9 cellular contexts compared by ENCODE assay signal in genomic region chr12:63802012-63802608, GRCh38. TPM values are rescaled to one million over a fixed set of nuclear protein-coding genes. Genes with fewer than 3 reads are reported as not detected.
DNase-seq lines count a peak whose midpoint lies in the region; ATAC-seq, FAIRE-seq and TF ChIP-seq lines count a peak whose summit lies in the region.
"Had no signal": no experiment of that assay in that cellular context is flagged by ENCODE, and none has a peak within 500 bp of the region (broad histone marks: within the 10 kb centered on the region; RNA-seq: fewer than 3 reads in every experiment).

No MANE protein-coding gene starts in this region.

- WGBS in testis, 2 donors, result 65 to 68% methylated on average over 6 of the region's 6 CpGs
- 68 to 69% methylated on average over 6 of the region's 6 CpGs for WGBS in lower leg skin, 2 donors

- intact Hi-C loops in testis (cut with DNase I; ENCODE audit: low total_unique reads), result no loop called here
- intact Hi-C loops in lower leg skin (cut with DNase I; ENCODE audit: low total_unique reads), result no loop called here

- no peak overlapping the region for H3K27ac ChIP-seq in testis
- H3K27ac ChIP-seq: BLaER1 had no signal

- H3K4me3 ChIP-seq in testis (no peak overlapping the region), lower leg skin (ENCODE audit: low read depth, poor library complexity, severe bottlenecking) (no peak overlapping the region)
- H3K4me3 ChIP-seq: BLaER1 had no signal

- in situ Hi-C loops in SK-MEL-5 (cut with HindIII; ENCODE audit: low pct_unique_long_range_greater_than_20kb, low sequenced_read_pairs), result loop anchor here (25.0 kb wide), 2 partner anchors 390 to 460 kb away; no protein-coding TSS in a partner anchor

- no peaks in the 10 kb centered on the region for H3K36me3 ChIP-seq in testis (ENCODE audit: low read depth, missing control alignments)

- TF ChIP-seq CTCF in testis (IDR thresholded peaks at IDR 0.05) (peak; percentile 31 to 66 (median 47)), lower leg skin (IDR thresholded peaks at IDR 0.05) (no peak)

- peak; percentile 91 for FAIRE-seq in frontal cortex (lab: Jason Lieb, UNC)

- H3K9me3 ChIP-seq in testis, result no peaks in the 10 kb centered on the region
- H3K9me3 ChIP-seq: BLaER1 had no signal

- ATAC-seq in HG03565 (IDR thresholded peaks at IDR 0.05; ENCODE audit: unreplicated experiment), result no peak

- no peaks in the 10 kb centered on the region for H3K27me3 ChIP-seq in testis
- H3K27me3 ChIP-seq: BLaER1 had no signal

- DNase-seq in NCI-H510A treated with DMSO at 0.1 percent for 48 hours (lab: John Stamatoyannopoulos, UW), result peak; percentile 66
- no peak for DNase-seq in NCI-H510A (lab: John Stamatoyannopoulos, UW)
- DNase-seq in LoVo (ENCODE audit: low spot score), result peak; percentile 34
- DNase-seq in SK-MEL-5 (ENCODE audit: low read depth, low spot score), result peak; percentile 68
- DNase-seq in frontal cortex (ENCODE audit: low spot score in 2 of 2), result peak in 1 of 2 donors; percentile 28
- DNase-seq in testis, result no peak
- no peak for DNase-seq in lower leg skin (ENCODE audit: low spot score in 2 of 2)

- no peaks in the 10 kb centered on the region for H3K4me1 ChIP-seq in testis
- H3K4me1 ChIP-seq: BLaER1 had no signal

- TF ChIP-seq POLR2A in testis (IDR thresholded peaks at IDR 0.05), result no peak
- no peak for TF ChIP-seq POLR2A in lower leg skin (IDR thresholded peaks at IDR 0.05)

RNA-seq across cellular contexts. Expression of gene RXYLT1, which starts 22.4 kb away (rescaled TPM):
- total RNA-seq in SK-MEL-5 (2014; rRNA removed; shearing (Covaris generic)), result 80.3 and 88.5 TPM in 2 replicates
- polyA plus RNA-seq in SK-MEL-5 (2015; cell fraction: cytosol; rRNA removed), result 78.3 and 96.4 TPM in 2 replicates
- 86.3 and 97.4 TPM in 2 replicates for polyA plus RNA-seq in SK-MEL-5 (2015; cell fraction: nucleus; rRNA removed)
- total RNA-seq in frontal cortex (13.5 TPM), testis (10 to 100 TPM; 29.2 to 33.5 TPM), lower leg skin (10 to 100 TPM; 10.1 to 16.4 (median 14.7) TPM)
- 28.2 TPM for polyA plus RNA-seq in testis (ENCODE audit: insufficient read depth, low read depth, low replicate concordance)

RNA-seq across cellular contexts. Expression of gene SRGAP1, which starts 42.4 kb away (rescaled TPM):
- total RNA-seq in SK-MEL-5 (2014; rRNA removed; shearing (Covaris generic)), result 20.7 and 25.7 TPM in 2 replicates
- 9.8 and 12.4 TPM in 2 replicates for polyA plus RNA-seq in SK-MEL-5 (2015; cell fraction: cytosol; rRNA removed)
- polyA plus RNA-seq in SK-MEL-5 (2015; cell fraction: nucleus; rRNA removed), result 8.0 and 10.4 TPM in 2 replicates
- total RNA-seq in frontal cortex (40.8 TPM), testis (10 to 100 TPM; 26.9 to 47.2 TPM), lower leg skin (1 to 10 TPM; 1.3 to 6.0 (median 1.7) TPM)
- polyA plus RNA-seq in testis (ENCODE audit: insufficient read depth, low read depth, low replicate concordance), result 9.4 TPM

Comparison
In these comparisons a context has a peak if more than half of its experiments do, and no peak if none do; other contexts are left out.
1. DNase-seq: peak in NCI-H510A treated with DMSO at 0.1 percent for 48 hours (single experiment), LoVo (single experiment) and SK-MEL-5 (single experiment); none in NCI-H510A (single experiment), testis (single experiment) and lower leg skin (0 of 2).
2. CTCF ChIP-seq: peak in testis (3 of 3); none in lower leg skin (0 of 3).